28 cellular contexts compared by ENCODE assay signal in genomic region chr15:99963976-99964375, GRCh38.
"Had no signal": no experiment of that assay in that cellular context is flagged by ENCODE, and none has a peak within 500 bp of the region (broad histone marks: within the 10 kb centered on the region; RNA-seq: fewer than 3 reads in every experiment).

No MANE protein-coding gene starts in this region.

- H3K9me3 ChIP-seq: heart right ventricle, left lung, neutrophil, pancreas, psoas muscle, right atrium auricular region, tibial nerve, uterus had no signal

- H3K36me3 ChIP-seq: heart right ventricle, left lung, neutrophil, pancreas, right atrium auricular region, tibial nerve, uterus had no signal

- H3K36me3 Mint-ChIP-seq: brain had no signal

- H3K27ac ChIP-seq: dorsolateral prefrontal cortex, heart right ventricle, left lung, neutrophil, pancreas, psoas muscle, right atrium auricular region, tibial nerve, uterus had no signal

- H3K27me3 ChIP-seq: left lung, neutrophil, pancreas, right atrium auricular region, tibial nerve, uterus had no signal

- FAIRE-seq: colon, kidney, pancreas had no signal

- H3K4me1 Mint-ChIP-seq: activated naive CD8-positive, alpha-beta T cell treated with anti-CD3 and anti-CD28 coated beads, Interleukin-2, amount 50 U/mL, for 24 hours; central memory CD8-positive, alpha-beta T cell; nephron had no signal

- H3K4me3 ChIP-seq: dorsolateral prefrontal cortex, heart right ventricle, left lung, pancreas, psoas muscle, right atrium auricular region, tibial nerve, uterus had no signal

- H3K27ac Mint-ChIP-seq: activated naive CD8-positive, alpha-beta T cell treated with anti-CD3 and anti-CD28 coated beads, Interleukin-2, amount 50 U/mL, for 24 hours; activated T-cell treated with anti-CD3 and anti-CD28 coated beads, Interleukin-2, amount 50 U/mL, for 72 hours; brain; nephron; stimulated activated naive CD8-positive, alpha-beta T cell treated with anti-CD3 and anti-CD28 coated beads, Interleukin-15, Interleukin-2, amounts not matched to agents 100 ng/mL and 50 ng/mL, for 24 hours; T-helper 17 cell had no signal

- DNase-seq: activated CD4-positive, alpha-beta T cell treated with anti-CD3 and anti-CD28 coated beads for 4 hours; activated CD4-positive, alpha-beta T cell treated with anti-CD3 and anti-CD28 coated beads, Interleukin-2, amount 50 U/mL, for 48 hours; activated CD4-positive, CD25-positive, alpha-beta regulatory T cell; activated gamma-delta T cell; activated naive CD4-positive, alpha-beta T cell treated with anti-CD3 and anti-CD28 coated beads, Interleukin-2, amount 50 U/mL, for 16 hours; activated naive CD8-positive, alpha-beta T cell treated with anti-CD3 and anti-CD28 coated beads, Interleukin-2, amount 50 U/mL, for 24 hours; activated T-cell treated with anti-CD3 and anti-CD28 coated beads, Interleukin-2, amount 50 U/mL, for 72 hours; heart right ventricle; kidney; midbrain; psoas muscle; stimulated activated CD4-positive, alpha-beta T cell treated with anti-CD3 and anti-CD28 coated beads, Interleukin-12 subunit alpha, Interleukin-12 subunit beta, amount 100 ng/mL, for 4 hours; stimulated activated CD4-positive, alpha-beta T cell treated with anti-CD3 and anti-CD28 coated beads, Interleukin-4, amount 100 ng/mL, for 4 hours; substantia nigra; SW 1271; T-helper 17 cell had no signal

- H3K4me1 ChIP-seq: heart right ventricle, left lung, pancreas, psoas muscle, right atrium auricular region, tibial nerve, uterus had no signal

- H3K27me3 Mint-ChIP-seq: stimulated activated naive CD8-positive, alpha-beta T cell treated with anti-CD3 and anti-CD28 coated beads, Interleukin-15, Interleukin-2, amounts not matched to agents 100 ng/mL and 50 ng/mL, for 24 hours had no signal

- H3K9me3 Mint-ChIP-seq: activated naive CD8-positive, alpha-beta T cell treated with anti-CD3 and anti-CD28 coated beads, Interleukin-2, amount 50 U/mL, for 24 hours; activated T-cell treated with anti-CD3 and anti-CD28 coated beads, Interleukin-2, amount 50 U/mL, for 72 hours; central memory CD8-positive, alpha-beta T cell; nephron; stimulated activated naive CD8-positive, alpha-beta T cell treated with anti-CD3 and anti-CD28 coated beads, Interleukin-15, Interleukin-2, amounts not matched to agents 100 ng/mL and 50 ng/mL, for 24 hours had no signal

- ATAC-seq: activated naive CD8-positive, alpha-beta T cell treated with anti-CD3 and anti-CD28 coated beads, Interleukin-2, amount 50 U/mL, for 24 hours; activated T-cell treated with anti-CD3 and anti-CD28 coated beads, Interleukin-2, amount 50 U/mL, for 72 hours; heart right ventricle; left lung; psoas muscle; T-helper 17 cell had no signal

- H3K4me3 Mint-ChIP-seq: activated naive CD8-positive, alpha-beta T cell treated with anti-CD3 and anti-CD28 coated beads, Interleukin-2, amount 50 U/mL, for 24 hours; activated T-cell treated with anti-CD3 and anti-CD28 coated beads, Interleukin-2, amount 50 U/mL, for 72 hours; brain; central memory CD8-positive, alpha-beta T cell; nephron; stimulated activated naive CD8-positive, alpha-beta T cell treated with anti-CD3 and anti-CD28 coated beads, Interleukin-15, Interleukin-2, amounts not matched to agents 100 ng/mL and 50 ng/mL, for 24 hours; T-helper 17 cell had no signal
